In the genomic region with DNA sequence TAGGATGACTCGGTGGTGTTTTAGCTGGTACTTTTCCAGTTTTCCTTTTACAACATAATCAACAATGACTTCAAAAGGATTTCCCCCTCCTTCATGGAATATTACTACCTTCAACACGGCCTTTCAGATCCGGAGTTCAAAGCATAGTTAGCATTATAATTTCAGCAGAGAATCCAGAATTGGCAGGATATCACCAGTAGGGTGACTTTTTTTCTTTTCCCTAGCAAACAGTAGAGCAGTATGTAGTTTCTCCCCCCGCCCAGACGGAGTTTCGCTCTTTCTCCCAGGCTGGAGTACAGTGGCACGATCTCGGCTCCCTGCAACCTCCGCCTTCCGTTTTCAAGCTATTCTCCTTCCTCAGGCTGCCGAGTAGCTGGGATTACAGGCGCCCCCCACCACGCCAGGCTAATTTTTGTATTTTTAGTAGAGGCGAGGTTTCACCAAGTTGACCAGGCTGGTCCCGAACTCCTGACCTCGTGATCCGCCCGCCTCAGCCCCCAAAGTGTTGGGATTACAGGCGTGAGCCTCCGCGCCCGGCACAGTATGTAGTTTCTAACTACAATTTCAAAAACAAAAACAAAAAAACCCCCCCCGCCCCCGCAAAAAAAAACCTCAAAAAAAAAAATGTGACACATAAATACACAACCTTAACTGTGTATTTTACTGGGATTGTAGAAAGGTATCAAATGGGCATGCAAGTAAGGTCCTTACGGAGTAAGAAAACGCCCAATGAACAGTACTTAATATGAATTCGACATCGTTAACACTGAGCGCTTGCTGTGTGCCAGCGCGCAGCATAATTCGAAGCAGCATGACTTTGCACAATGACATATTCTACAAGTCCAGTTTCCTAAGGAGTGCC, we compare ENCODE assay signal across 1 cellular context.
TF ChIP-seq lines count a peak whose summit lies in the region.

No MANE protein-coding gene starts in this region.

TF ChIP-seq in HEK293, 187 proteins besides CTCF, POLR2A, EP300 and RAD21 (continued from another document):
- TF ChIP-seq FEZF1 (tag by site-specific recombination; IDR thresholded peaks at IDR 0.05) (peak; percentile 51), ZNF660 (tag by site-specific recombination; IDR thresholded peaks at IDR 0.05) (peak; percentile 27), ZNF121 (tag by site-specific recombination; IDR thresholded peaks at IDR 0.05) (peak; percentile 51), ZNF302 (tag by site-specific recombination; IDR thresholded peaks at IDR 0.05; ENCODE audit: low read depth) (no peak), OVOL3 (tag by site-specific recombination; IDR thresholded peaks at IDR 0.05) (peak; percentile 70; the same call in 1 of the 2 replicates), ZNF76 (tag by site-specific recombination; IDR thresholded peaks at IDR 0.05; ENCODE audit: borderline replicate concordance, low read depth) (0 out of 2 replicates have a peak, but pooled peaks have one; percentile 39), ZNF184 (tag by site-specific recombination; IDR thresholded peaks at IDR 0.05) (no peak), ZBTB21 (tag by site-specific recombination; IDR thresholded peaks at IDR 0.05) (peak; percentile 26; the same call in 1 of the 2 replicates), ZNF350 (tag by site-specific recombination; IDR thresholded peaks at IDR 0.05) (no peak), ZNF202 (tag by site-specific recombination; IDR thresholded peaks at IDR 0.05; ENCODE audit: borderline replicate concordance) (no peak), ZNF776 (tag by site-specific recombination; IDR thresholded peaks at IDR 0.05; ENCODE audit: borderline replicate concordance) (no peak), REPIN1 (tag by site-specific recombination; IDR thresholded peaks at IDR 0.05; ENCODE audit: low read depth) (0 out of 2 replicates have a peak, but pooled peaks have one; percentile 10), ZNF626 (tag by site-specific recombination; IDR thresholded peaks at IDR 0.05) (no peak), ZNF792 (tag by site-specific recombination; IDR thresholded peaks at IDR 0.05) (peak; percentile 94), ZNF548 (tag by site-specific recombination; IDR thresholded peaks at IDR 0.05) (peak; percentile 68; the same call in 1 of the 2 replicates)
- TF ChIP-seq, protein P1, sequence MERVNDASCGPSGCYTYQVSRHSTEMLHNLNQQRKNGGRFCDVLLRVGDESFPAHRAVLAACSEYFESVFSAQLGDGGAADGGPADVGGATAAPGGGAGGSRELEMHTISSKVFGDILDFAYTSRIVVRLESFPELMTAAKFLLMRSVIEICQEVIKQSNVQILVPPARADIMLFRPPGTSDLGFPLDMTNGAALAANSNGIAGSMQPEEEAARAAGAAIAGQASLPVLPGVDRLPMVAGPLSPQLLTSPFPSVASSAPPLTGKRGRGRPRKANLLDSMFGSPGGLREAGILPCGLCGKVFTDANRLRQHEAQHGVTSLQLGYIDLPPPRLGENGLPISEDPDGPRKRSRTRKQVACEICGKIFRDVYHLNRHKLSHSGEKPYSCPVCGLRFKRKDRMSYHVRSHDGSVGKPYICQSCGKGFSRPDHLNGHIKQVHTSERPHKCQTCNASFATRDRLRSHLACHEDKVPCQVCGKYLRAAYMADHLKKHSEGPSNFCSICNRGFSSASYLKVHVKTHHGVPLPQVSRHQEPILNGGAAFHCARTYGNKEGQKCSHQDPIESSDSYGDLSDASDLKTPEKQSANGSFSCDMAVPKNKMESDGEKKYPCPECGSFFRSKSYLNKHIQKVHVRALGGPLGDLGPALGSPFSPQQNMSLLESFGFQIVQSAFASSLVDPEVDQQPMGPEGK (tag by site-specific recombination; IDR thresholded peaks at IDR 0.05): peak; percentile 98
- TF ChIP-seq, protein P2, sequence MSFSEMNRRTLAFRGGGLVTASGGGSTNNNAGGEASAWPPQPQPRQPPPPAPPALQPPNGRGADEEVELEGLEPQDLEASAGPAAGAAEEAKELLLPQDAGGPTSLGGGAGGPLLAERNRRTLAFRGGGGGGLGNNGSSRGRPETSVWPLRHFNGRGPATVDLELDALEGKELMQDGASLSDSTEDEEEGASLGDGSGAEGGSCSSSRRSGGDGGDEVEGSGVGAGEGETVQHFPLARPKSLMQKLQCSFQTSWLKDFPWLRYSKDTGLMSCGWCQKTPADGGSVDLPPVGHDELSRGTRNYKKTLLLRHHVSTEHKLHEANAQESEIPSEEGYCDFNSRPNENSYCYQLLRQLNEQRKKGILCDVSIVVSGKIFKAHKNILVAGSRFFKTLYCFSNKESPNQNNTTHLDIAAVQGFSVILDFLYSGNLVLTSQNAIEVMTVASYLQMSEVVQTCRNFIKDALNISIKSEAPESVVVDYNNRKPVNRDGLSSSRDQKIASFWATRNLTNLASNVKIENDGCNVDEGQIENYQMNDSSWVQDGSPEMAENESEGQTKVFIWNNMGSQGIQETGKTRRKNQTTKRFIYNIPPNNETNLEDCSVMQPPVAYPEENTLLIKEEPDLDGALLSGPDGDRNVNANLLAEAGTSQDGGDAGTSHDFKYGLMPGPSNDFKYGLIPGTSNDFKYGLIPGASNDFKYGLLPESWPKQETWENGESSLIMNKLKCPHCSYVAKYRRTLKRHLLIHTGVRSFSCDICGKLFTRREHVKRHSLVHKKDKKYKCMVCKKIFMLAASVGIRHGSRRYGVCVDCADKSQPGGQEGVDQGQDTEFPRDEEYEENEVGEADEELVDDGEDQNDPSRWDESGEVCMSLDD (tag by site-specific recombination; IDR thresholded peaks at IDR 0.05): peak; percentile 78
- TF ChIP-seq, protein P3, sequence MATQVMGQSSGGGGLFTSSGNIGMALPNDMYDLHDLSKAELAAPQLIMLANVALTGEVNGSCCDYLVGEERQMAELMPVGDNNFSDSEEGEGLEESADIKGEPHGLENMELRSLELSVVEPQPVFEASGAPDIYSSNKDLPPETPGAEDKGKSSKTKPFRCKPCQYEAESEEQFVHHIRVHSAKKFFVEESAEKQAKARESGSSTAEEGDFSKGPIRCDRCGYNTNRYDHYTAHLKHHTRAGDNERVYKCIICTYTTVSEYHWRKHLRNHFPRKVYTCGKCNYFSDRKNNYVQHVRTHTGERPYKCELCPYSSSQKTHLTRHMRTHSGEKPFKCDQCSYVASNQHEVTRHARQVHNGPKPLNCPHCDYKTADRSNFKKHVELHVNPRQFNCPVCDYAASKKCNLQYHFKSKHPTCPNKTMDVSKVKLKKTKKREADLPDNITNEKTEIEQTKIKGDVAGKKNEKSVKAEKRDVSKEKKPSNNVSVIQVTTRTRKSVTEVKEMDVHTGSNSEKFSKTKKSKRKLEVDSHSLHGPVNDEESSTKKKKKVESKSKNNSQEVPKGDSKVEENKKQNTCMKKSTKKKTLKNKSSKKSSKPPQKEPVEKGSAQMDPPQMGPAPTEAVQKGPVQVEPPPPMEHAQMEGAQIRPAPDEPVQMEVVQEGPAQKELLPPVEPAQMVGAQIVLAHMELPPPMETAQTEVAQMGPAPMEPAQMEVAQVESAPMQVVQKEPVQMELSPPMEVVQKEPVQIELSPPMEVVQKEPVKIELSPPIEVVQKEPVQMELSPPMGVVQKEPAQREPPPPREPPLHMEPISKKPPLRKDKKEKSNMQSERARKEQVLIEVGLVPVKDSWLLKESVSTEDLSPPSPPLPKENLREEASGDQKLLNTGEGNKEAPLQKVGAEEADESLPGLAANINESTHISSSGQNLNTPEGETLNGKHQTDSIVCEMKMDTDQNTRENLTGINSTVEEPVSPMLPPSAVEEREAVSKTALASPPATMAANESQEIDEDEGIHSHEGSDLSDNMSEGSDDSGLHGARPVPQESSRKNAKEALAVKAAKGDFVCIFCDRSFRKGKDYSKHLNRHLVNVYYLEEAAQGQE (tag by site-specific recombination; IDR thresholded peaks at IDR 0.05): peak; percentile 10; the same call in 1 of the 2 replicates
- TF ChIP-seq, protein P4, sequence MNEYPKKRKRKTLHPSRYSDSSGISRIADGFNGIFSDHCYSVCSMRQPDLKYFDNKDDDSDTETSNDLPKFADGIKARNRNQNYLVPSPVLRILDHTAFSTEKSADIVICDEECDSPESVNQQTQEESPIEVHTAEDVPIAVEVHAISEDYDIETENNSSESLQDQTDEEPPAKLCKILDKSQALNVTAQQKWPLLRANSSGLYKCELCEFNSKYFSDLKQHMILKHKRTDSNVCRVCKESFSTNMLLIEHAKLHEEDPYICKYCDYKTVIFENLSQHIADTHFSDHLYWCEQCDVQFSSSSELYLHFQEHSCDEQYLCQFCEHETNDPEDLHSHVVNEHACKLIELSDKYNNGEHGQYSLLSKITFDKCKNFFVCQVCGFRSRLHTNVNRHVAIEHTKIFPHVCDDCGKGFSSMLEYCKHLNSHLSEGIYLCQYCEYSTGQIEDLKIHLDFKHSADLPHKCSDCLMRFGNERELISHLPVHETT (tag by site-specific recombination; IDR thresholded peaks at IDR 0.05): peak; percentile 60
- TF ChIP-seq, protein P5, sequence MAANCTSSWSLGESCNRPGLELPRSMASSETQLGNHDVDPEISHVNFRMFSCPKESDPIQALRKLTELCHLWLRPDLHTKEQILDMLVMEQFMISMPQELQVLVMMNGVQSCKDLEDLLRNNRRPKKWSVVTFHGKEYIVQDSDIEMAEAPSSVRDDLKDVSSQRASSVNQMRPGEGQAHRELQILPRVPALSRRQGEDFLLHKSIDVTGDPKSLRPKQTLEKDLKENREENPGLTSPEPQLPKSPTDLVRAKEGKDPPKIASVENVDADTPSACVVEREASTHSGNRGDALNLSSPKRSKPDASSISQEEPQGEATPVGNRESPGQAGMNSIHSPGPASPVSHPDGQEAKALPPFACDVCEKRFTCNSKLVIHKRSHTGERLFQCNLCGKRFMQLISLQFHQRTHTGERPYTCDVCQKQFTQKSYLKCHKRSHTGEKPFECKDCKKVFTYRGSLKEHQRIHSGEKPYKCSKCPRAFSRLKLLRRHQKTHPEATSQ (tag by site-specific recombination; IDR thresholded peaks at IDR 0.05): 0 out of 2 replicates have a peak, but pooled peaks have one; percentile 13
